ENCODE assay signal across 8 cellular contexts in the genomic region with DNA sequence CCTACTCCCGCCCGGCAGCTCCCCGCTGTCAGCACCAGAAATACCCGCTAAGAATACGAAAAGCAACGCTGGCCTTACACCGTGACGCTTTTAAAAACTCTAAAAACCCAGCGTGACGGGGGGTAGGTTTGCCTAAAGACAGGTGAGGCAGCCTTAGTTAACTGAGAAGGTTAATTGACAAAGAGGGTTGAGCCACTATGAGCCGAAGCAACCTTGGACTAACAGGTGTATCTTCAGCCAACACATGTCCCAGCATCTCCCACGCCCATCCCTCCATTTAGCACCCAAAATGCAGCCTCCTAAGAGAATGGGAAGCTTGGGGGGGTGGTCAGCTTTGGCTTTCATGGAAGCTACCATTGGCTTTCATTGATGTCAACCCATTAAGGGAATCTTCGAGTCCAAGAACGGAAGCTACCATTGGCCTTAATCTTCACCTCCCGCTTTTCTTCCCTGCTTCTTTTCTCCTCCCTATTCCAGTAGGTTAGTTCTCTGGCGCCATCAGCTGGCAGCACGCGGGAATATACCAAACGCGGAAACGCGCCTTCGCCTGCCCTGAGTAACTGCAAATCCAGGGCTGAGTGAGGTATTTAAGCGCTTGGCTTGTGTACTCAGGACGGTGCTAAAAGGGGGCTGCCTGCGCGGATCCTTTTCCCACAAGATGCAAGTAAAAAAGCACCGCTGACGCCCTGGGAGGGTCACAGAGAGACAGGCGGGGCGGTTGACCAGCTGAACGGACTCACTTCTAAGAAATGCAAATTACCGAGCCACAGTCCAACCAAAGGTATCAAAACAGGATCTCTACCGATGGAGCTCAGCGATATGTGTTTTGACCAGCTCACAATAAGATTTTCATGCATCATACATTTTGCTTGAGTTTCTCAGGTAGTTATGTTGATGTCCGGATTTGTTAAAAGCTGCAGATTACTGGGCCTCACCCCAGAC. TPM values are rescaled to one million over a fixed set of nuclear protein-coding genes. Genes with fewer than 3 reads are reported as not detected.
DNase-seq lines count a peak whose midpoint lies in the region; ATAC-seq, FAIRE-seq and TF ChIP-seq lines count a peak whose summit lies in the region.

No MANE protein-coding gene starts in this region.

- FAIRE-seq in HepG2 (lab: Jason Lieb, UNC): peak; percentile 69

- ATAC-seq in HG02885 (IDR thresholded peaks at IDR 0.05; ENCODE audit: poor library complexity, unreplicated experiment): peak; percentile 63
- ATAC-seq in HepG2: peak; percentile 96
- no peak for ATAC-seq in HG03457 (IDR thresholded peaks at IDR 0.05; ENCODE audit: unreplicated experiment)

- H3K27me3 ChIP-seq in HepG2 (ENCODE audit: control insufficient read depth in 1 of 2, insufficient read depth in 2 of 2, low read length in 2 of 2): peaks cover 1 to 3% of the 10 kb centered on the region in 2 experiments; a peak in 2 of 5 replicates

- in situ Hi-C loops in HepG2 (cut with HindIII; ENCODE audit: extremely low pct_ligation_motif_present, low pct_unique_long_range_greater_than_20kb): loop anchor here (10.0 kb wide), 1 partner anchor 246 kb away; no protein-coding TSS in a partner anchor

- no peaks in the 10 kb centered on the region for H4K20me1 ChIP-seq in OCI-LY7 (ENCODE audit: insufficient read depth, low read length)
- no peaks in the 10 kb centered on the region for H4K20me1 ChIP-seq in HepG2 (ENCODE audit: insufficient read depth, low read length)

- H3K9me2 ChIP-seq in OCI-LY7 (ENCODE audit: insufficient read depth, low read length): no peaks in the 10 kb centered on the region

- peak; percentile 63; the same call in 1 of the 2 replicates for TF ChIP-seq RAD21 in HepG2 (CRISPR knock-in tag; IDR thresholded peaks at IDR 0.05)

- BruUV-seq in OCI-LY7 (replicated peaks; lab: Mats Ljungman, UMichigan): no TSS peak
- no TSS peak for BruUV-seq in HepG2 (replicated peaks; lab: Mats Ljungman, UMichigan)

- intact Hi-C loops in OCI-LY7 (cut with micrococcal nuclease; ENCODE audit: unreplicated experiment) (no loop called here), HepG2 (cut with micrococcal nuclease; ENCODE audit: unreplicated experiment) (loop anchor here (1.0 to 2.0 kb wide), 3 partner anchors 50 to 246 kb away; no protein-coding TSS in a partner anchor)

- no peaks in the 10 kb centered on the region for H3K36me3 ChIP-seq in OCI-LY7 (ENCODE audit: insufficient read depth, low read length)
- H3K36me3 ChIP-seq in HepG2 (replicated peaks in 1 of 2; ENCODE audit: control insufficient read depth in 1 of 2, insufficient read depth in 2 of 2, low read length in 2 of 2): no peaks in the 10 kb centered on the region

- H3K79me2 ChIP-seq in OCI-LY7 (ENCODE audit: insufficient read depth, low read depth, low read length) (no peaks in the 10 kb centered on the region), HepG2 (ENCODE audit: insufficient read depth, low read length) (no peaks in the 10 kb centered on the region)

- DNase-seq in activated CD4-positive, alpha-beta T cell treated with anti-CD3 and anti-CD28 coated beads for 48 hours: peak; percentile 75
- DNase-seq in activated CD4-positive, alpha-beta T cell treated with anti-CD3 and anti-CD28 coated beads, Interleukin-2, amount 50 U/mL, for 1 hour: no peak
- DNase-seq in OCI-LY7 (ENCODE audit: low spot score) (peak; percentile 30), choroid plexus epithelial cell (ENCODE audit: low read depth) (peak; percentile 85), HepG2 (ENCODE audit: low spot score) (peak; percentile 56), superior temporal gyrus (ENCODE audit: extremely low spot score) (peak; percentile 83)

- H3K9me3 ChIP-seq in OCI-LY7 (ENCODE audit: low read length) (no peaks in the 10 kb centered on the region), HepG2 (ENCODE audit: low read length) (no peaks in the 10 kb centered on the region)

- 38% methylated on average over 31 of the region's 36 CpGs for WGBS in HepG2 (ENCODE audit: low lambda C conversion rate)

- no peak for TF ChIP-seq POLR2A in HepG2 (IDR thresholded peaks at IDR 0.05; ENCODE audit: insufficient read depth in 1 of 2, low read depth in 2 of 2, low read length in 2 of 2)

- no peak overlapping the region for H3K27ac ChIP-seq in OCI-LY7 (ENCODE audit: low read depth, low read length, poor library complexity, severe bottlenecking)
- H3K27ac ChIP-seq in HepG2 (ENCODE audit: extremely low read length, insufficient read depth, low read length): no peak overlapping the region

- H2AFZ ChIP-seq in OCI-LY7 (ENCODE audit: low read length): 0 out of 2 replicates have a peak overlapping the region, but pooled peaks have one; percentile 38
- H2AFZ ChIP-seq in HepG2 (ENCODE audit: low read length): no peak overlapping the region

- no peak overlapping the region for H3K9ac ChIP-seq in HepG2 (ENCODE audit: insufficient read depth, low read depth, low read length)

- TF ChIP-seq EP300 in HepG2 (IDR thresholded peaks at IDR 0.05; ENCODE audit: low read depth in 2 of 2, low read length in 2 of 2) (no peak), HepG2 (CRISPR knock-in tag; IDR thresholded peaks at IDR 0.05; ENCODE audit: borderline replicate concordance) (no peak)

- H3K4me1 ChIP-seq in OCI-LY7 (ENCODE audit: insufficient read depth, low read length, poor library complexity, severe bottlenecking): no peaks in the 10 kb centered on the region
- 0 out of 2 replicates have a peak, but pooled peaks cover 4% of the 10 kb centered on the region for H3K4me1 ChIP-seq in HepG2 (ENCODE audit: insufficient read depth, low read length)

- TF ChIP-seq CTCF in OCI-LY7 (conservative IDR thresholded peaks at IDR 0.05; ENCODE audit: low read length) (peak; percentile 75), choroid plexus epithelial cell (conservative IDR thresholded peaks at IDR 0.05; ENCODE audit: low read depth, low read length) (peak; percentile 83), HepG2 (CRISPR knock-in tag; IDR thresholded peaks at IDR 0.05) (peak; percentile 89)

- H3K4me3 ChIP-seq in OCI-LY7 (ENCODE audit: low read depth, low read length, poor library complexity, severe bottlenecking) (no peak overlapping the region), choroid plexus epithelial cell (ENCODE audit: low read depth, low read length) (peak overlapping the region; percentile 18), HepG2 (replicated peaks in 1 of 3; ENCODE audit: insufficient read depth in 1 of 3, low read depth in 2 of 3, low read length in 3 of 3) (0 out of 6 replicates have a peak overlapping the region, but pooled peaks of 1 of the 3 experiments have one; percentile 39)

- POLR2A ChIA-PET in OCI-LY7 (lab: Charles Lee): interaction anchor here (1.7 kb wide), 1 partner anchor 32 kb away, joined by 3 read pairs; no protein-coding TSS in a partner anchor
- POLR2A ChIA-PET in HepG2 (lab: Yijun Ruan, JAX): no interaction called here

- peak overlapping the region; percentile 17; the same call in 1 of the 2 replicates for H3K4me2 ChIP-seq in OCI-LY7 (ENCODE audit: low read length)
- H3K4me2 ChIP-seq in HepG2 (ENCODE audit: low read depth, low read length): peak overlapping the region; percentile 58

- CTCF ChIA-PET in OCI-LY7 (lab: Charles Lee; ENCODE audit: unreplicated experiment) (no interaction called here), HepG2 (lab: Yijun Ruan, JAX; ENCODE audit: low intra/inter-chr PET ratio, low total read pairs) (interaction anchor here (0.9 to 2.4 kb wide), 3 partner anchors 50 to 247 kb away, joined by 3 to 10 read pairs (median 5); no protein-coding TSS in a partner anchor)

RNA-seq across cellular contexts. Expression of gene GLYATL1, which starts 38.5 kb away (rescaled TPM):
- total RNA-seq in OCI-LY7 (2014; rRNA removed; shearing (Covaris generic)): not detected in 2 replicates
- not detected in 2 replicates for total RNA-seq in OCI-LY7 (2022)
- 0.17 TPM in 1 of 2 replicates, not detected in the other for total RNA-seq in HepG2 (2016; rRNA removed; fragmentation: Illumina TruSeq; extraction: Trizol)
- total RNA-seq in HepG2 (2016; cell fraction: cytosol; rRNA removed; fragmentation: Illumina TruSeq; extraction: Trizol; ENCODE audit: low read depth): not detected in 2 replicates
- 0.34 TPM in 1 of 2 replicates, not detected in the other for total RNA-seq in HepG2 (2016; cell fraction: insoluble cytoplasmic fraction; rRNA removed; fragmentation: Illumina TruSeq; extraction: Trizol)
- total RNA-seq in HepG2 (2016; cell fraction: membrane; rRNA removed; fragmentation: Illumina TruSeq; extraction: Trizol): 0.10 TPM in 1 of 2 replicates, not detected in the other
- not detected in 2 replicates for total RNA-seq in HepG2 (2016; cell fraction: nucleus; rRNA removed; fragmentation: Illumina TruSeq; extraction: Trizol)
- polyA plus RNA-seq in HepG2 (2011; rRNA removed): 0.17 TPM in 2 replicates
- 0.12 TPM in 1 of 2 replicates, not detected in the other for polyA plus RNA-seq in HepG2 (2011; cell fraction: cytosol; rRNA removed)
- polyA plus RNA-seq in HepG2 (2011; cell fraction: nucleus; rRNA removed): 0.50 TPM in 1 of 2 replicates, not detected in the other
- not detected in 2 replicates for polyA plus RNA-seq in HepG2 (2012)
- polyA plus RNA-seq in HepG2 (2016; cell fraction: cytosol; fragmentation: Illumina TruSeq; extraction: Trizol; ENCODE audit: low read depth): not detected in 2 replicates
- polyA plus RNA-seq in HepG2 (2016; cell fraction: insoluble cytoplasmic fraction; fragmentation: Illumina TruSeq; extraction: Trizol; ENCODE audit: low read depth): 0.38 TPM in 1 of 2 replicates, not detected in the other
- polyA plus RNA-seq in HepG2 (2016; cell fraction: membrane; fragmentation: Illumina TruSeq; extraction: Trizol; ENCODE audit: low read depth): not detected in 2 replicates
- not detected in 2 replicates for polyA plus RNA-seq in HepG2 (2016; cell fraction: nucleus; fragmentation: Illumina TruSeq; extraction: Trizol; ENCODE audit: insufficient read depth, low read depth)
- polyA minus RNA-seq in HepG2 (2011; rRNA and poly(A)+ RNA removed; ENCODE audit: low replicate concordance): not detected in 2 replicates
- not detected in 2 replicates for polyA minus RNA-seq in HepG2 (2011; cell fraction: cytosol; rRNA and poly(A)+ RNA removed)
- polyA minus RNA-seq in HepG2 (2011; cell fraction: nucleus; rRNA and poly(A)+ RNA removed): not detected in 2 replicates

RNA-seq across cellular contexts. Expression of gene GLYATL2, which starts 56.2 kb away (rescaled TPM):
- total RNA-seq in OCI-LY7 (2014; rRNA removed; shearing (Covaris generic)): not detected in 2 replicates
- total RNA-seq in OCI-LY7 (2022) (not detected in 2 replicates), HepG2 (2016; rRNA removed; fragmentation: Illumina TruSeq; extraction: Trizol) (not detected in 2 replicates)
- total RNA-seq in HepG2 (2016; cell fraction: cytosol; rRNA removed; fragmentation: Illumina TruSeq; extraction: Trizol; ENCODE audit: low read depth): not detected in 2 replicates
- total RNA-seq in HepG2 (2016; cell fraction: insoluble cytoplasmic fraction; rRNA removed; fragmentation: Illumina TruSeq; extraction: Trizol): not detected in 2 replicates
- total RNA-seq in HepG2 (2016; cell fraction: membrane; rRNA removed; fragmentation: Illumina TruSeq; extraction: Trizol): not detected in 2 replicates
- total RNA-seq in HepG2 (2016; cell fraction: nucleus; rRNA removed; fragmentation: Illumina TruSeq; extraction: Trizol): not detected in 2 replicates
- not detected in 2 replicates for polyA plus RNA-seq in HepG2 (2011; rRNA removed)
- polyA plus RNA-seq in HepG2 (2011; cell fraction: cytosol; rRNA removed): not detected in 2 replicates
- polyA plus RNA-seq in HepG2 (2011; cell fraction: nucleus; rRNA removed): not detected in 2 replicates
- polyA plus RNA-seq in HepG2 (2012): not detected in 2 replicates
- not detected in 2 replicates for polyA plus RNA-seq in HepG2 (2016; cell fraction: cytosol; fragmentation: Illumina TruSeq; extraction: Trizol; ENCODE audit: low read depth)
- not detected in 2 replicates for polyA plus RNA-seq in HepG2 (2016; cell fraction: insoluble cytoplasmic fraction; fragmentation: Illumina TruSeq; extraction: Trizol; ENCODE audit: low read depth)
- polyA plus RNA-seq in HepG2 (2016; cell fraction: membrane; fragmentation: Illumina TruSeq; extraction: Trizol; ENCODE audit: low read depth): not detected in 2 replicates
- polyA plus RNA-seq in HepG2 (2016; cell fraction: nucleus; fragmentation: Illumina TruSeq; extraction: Trizol; ENCODE audit: insufficient read depth, low read depth): not detected in 2 replicates
- not detected in 2 replicates for polyA minus RNA-seq in HepG2 (2011; rRNA and poly(A)+ RNA removed; ENCODE audit: low replicate concordance)
- not detected in 2 replicates for polyA minus RNA-seq in HepG2 (2011; cell fraction: cytosol; rRNA and poly(A)+ RNA removed)
- not detected in 2 replicates for polyA minus RNA-seq in HepG2 (2011; cell fraction: nucleus; rRNA and poly(A)+ RNA removed)
